Comparison of ENCODE assay signal across 21 cellular contexts in the genomic region with DNA sequence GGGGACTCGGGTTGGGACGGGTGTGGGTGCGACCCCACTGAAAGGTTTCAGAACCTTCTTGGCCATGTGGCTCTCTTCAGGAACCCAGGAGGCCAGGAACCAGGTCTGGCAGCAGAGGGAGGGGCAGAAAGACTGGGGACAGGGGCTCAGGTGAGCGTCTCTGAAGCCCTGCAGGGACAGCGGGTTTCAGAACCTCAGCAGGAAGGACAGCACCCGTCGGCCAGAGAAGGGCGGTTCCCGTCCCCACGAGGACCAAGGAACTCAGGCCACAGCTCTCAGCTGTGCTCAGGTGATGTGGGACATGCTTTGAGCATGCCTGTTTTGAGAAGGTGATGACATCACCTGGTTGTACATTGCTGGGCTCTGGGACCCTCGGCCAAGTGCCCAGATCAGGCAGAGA. TPM values are rescaled to one million over a fixed set of nuclear protein-coding genes. Genes with fewer than 3 reads are reported as not detected.
DNase-seq lines count a peak whose midpoint lies in the region; ATAC-seq, FAIRE-seq and TF ChIP-seq lines count a peak whose summit lies in the region.
"Had no signal": no experiment of that assay in that cellular context is flagged by ENCODE, and none has a peak within 500 bp of the region (broad histone marks: within the 10 kb centered on the region; RNA-seq: fewer than 3 reads in every experiment).

No MANE protein-coding gene starts in this region.

- DNase-seq in HepG2 (ENCODE audit: low spot score) = no peak
- no peak for DNase-seq in right lobe of liver
- DNase-seq in MV-4-11 (lab: John Stamatoyannopoulos, UW) = no peak
- no peak for DNase-seq in germinal center (ENCODE audit: low spot score)
- DNase-seq: ACHN; AML-193; Caco-2; CD4-positive, alpha-beta T cell; GM23248; HCEC 1CT; HFFc6; KBM-7 had no signal

- H3K36me3 ChIP-seq in HepG2 (replicated peaks in 1 of 2; ENCODE audit: control insufficient read depth in 1 of 2, insufficient read depth in 2 of 2, low read length in 2 of 2) = peaks cover 30 to 73% of the 10 kb centered on the region in 2 experiments
- H3K36me3 ChIP-seq in right lobe of liver = peaks cover 0 to 72% (median 33%) of the 10 kb centered on the region in 4 donors

- no peak overlapping the region for H3K4me3 Mint-ChIP-seq in dendritic cell treated with granulocyte-macrophage colony-stimulating factor and Interleukin-4, amounts not matched to agents 40 ng/mL and 50 ng/mL, for 4 days
- H3K4me3 Mint-ChIP-seq: CD4-positive, alpha-beta T cell; HFFc6 had no signal

- H3K9me3 ChIP-seq in HepG2 (ENCODE audit: low read length) (no peaks in the 10 kb centered on the region), right lobe of liver (no peaks in the 10 kb centered on the region)
- H3K9me3 ChIP-seq: Caco-2 had no signal

- no peak for FAIRE-seq in HepG2 (lab: Jason Lieb, UNC)
- FAIRE-seq: D721Med, G401.6, GM12891, GM19239, H54 had no signal

- TF ChIP-seq POLR2A in HepG2 (IDR thresholded peaks at IDR 0.05; ENCODE audit: insufficient read depth in 1 of 2, low read depth in 2 of 2, low read length in 2 of 2) = no peak
- no peak for TF ChIP-seq POLR2A in right lobe of liver (IDR thresholded peaks at IDR 0.05)

- no peak overlapping the region for H3K4me3 ChIP-seq in HepG2 (replicated peaks in 1 of 3; ENCODE audit: insufficient read depth in 1 of 3, low read depth in 2 of 3, low read length in 3 of 3)
- H3K4me3 ChIP-seq in right lobe of liver = no peak overlapping the region
- H3K4me3 ChIP-seq: GM23248 had no signal

- whole genome bisulfite sequencing in HepG2 (ENCODE audit: low lambda C conversion rate) = 98% methylated on average over 4 of the region's 11 CpGs
- WGBS in right lobe of liver (ENCODE audit: insufficient coverage, low coverage, low lambda C conversion rate, missing lambda C conversion rate) = no CpG with 5 or more reads among the region's 11 CpGs

- H3K36me3 Mint-ChIP-seq in dendritic cell treated with granulocyte-macrophage colony-stimulating factor and Interleukin-4, amounts not matched to agents 40 ng/mL and 50 ng/mL, for 4 days (ENCODE audit: low read depth) = peaks cover 92% of the 10 kb centered on the region

- H4K20me1 ChIP-seq in HepG2 (ENCODE audit: insufficient read depth, low read length) = no peaks in the 10 kb centered on the region

- peaks cover 18% of the 10 kb centered on the region for H3K4me1 Mint-ChIP-seq in dendritic cell treated with granulocyte-macrophage colony-stimulating factor and Interleukin-4, amounts not matched to agents 40 ng/mL and 50 ng/mL, for 4 days (ENCODE audit: low read depth)

- no peaks in the 10 kb centered on the region for H3K27me3 Mint-ChIP-seq in dendritic cell treated with granulocyte-macrophage colony-stimulating factor and Interleukin-4, amounts not matched to agents 40 ng/mL and 50 ng/mL, for 4 days
- H3K27me3 Mint-ChIP-seq: CD4-positive, alpha-beta T cell had no signal

- no peak overlapping the region for H2AFZ ChIP-seq in HepG2 (ENCODE audit: low read length)
- H2AFZ ChIP-seq: GM23248 had no signal

- H3K27me3 ChIP-seq in HepG2 (ENCODE audit: control insufficient read depth in 1 of 2, insufficient read depth in 2 of 2, low read length in 2 of 2) = no peaks in the 10 kb centered on the region
- H3K27me3 ChIP-seq in right lobe of liver = no peaks in the 10 kb centered on the region

- in situ Hi-C loops in HepG2 (cut with HindIII; ENCODE audit: extremely low pct_ligation_motif_present, low pct_unique_long_range_greater_than_20kb) = no loop called here

- H3K27ac ChIP-seq in HepG2 (ENCODE audit: extremely low read length, insufficient read depth, low read length) (no peak overlapping the region), right lobe of liver (no peak overlapping the region)
- H3K27ac ChIP-seq: C4-2B, GM23248 had no signal

- no peak for TF ChIP-seq RAD21 in HepG2 (CRISPR knock-in tag; IDR thresholded peaks at IDR 0.05)
- no peak for TF ChIP-seq RAD21 in Ishikawa (IDR thresholded peaks at IDR 0.05; ENCODE audit: low read depth)

- no peak overlapping the region for H3K4me2 ChIP-seq in HepG2 (ENCODE audit: low read depth, low read length)

- TF ChIP-seq EP300 in HepG2 (IDR thresholded peaks at IDR 0.05; ENCODE audit: low read depth in 2 of 2, low read length in 2 of 2) (no peak), HepG2 (CRISPR knock-in tag; IDR thresholded peaks at IDR 0.05; ENCODE audit: borderline replicate concordance) (no peak), Ishikawa (IDR thresholded peaks at IDR 0.05; ENCODE audit: borderline replicate concordance) (no peak)

- CTCF ChIA-PET in HepG2 (lab: Yijun Ruan, JAX; ENCODE audit: low intra/inter-chr PET ratio, low total read pairs) = no interaction called here

- H3K9ac ChIP-seq in HepG2 (ENCODE audit: insufficient read depth, low read depth, low read length) = no peak overlapping the region
- H3K9ac ChIP-seq: GM23248 had no signal

- no peaks in the 10 kb centered on the region for H3K4me1 ChIP-seq in HepG2 (ENCODE audit: insufficient read depth, low read length)
- H3K4me1 ChIP-seq in right lobe of liver = peaks cover 0 to 22% (median 8%) of the 10 kb centered on the region in 4 donors
- H3K4me1 ChIP-seq: Caco-2 had no signal

- TF ChIP-seq CTCF in HepG2 (CRISPR knock-in tag; IDR thresholded peaks at IDR 0.05) = no peak
- no peak for TF ChIP-seq CTCF in right lobe of liver (IDR thresholded peaks at IDR 0.05)

- no TSS peak for BruUV-seq in HepG2 (replicated peaks; lab: Mats Ljungman, UMichigan)

- H3K27ac Mint-ChIP-seq in dendritic cell treated with granulocyte-macrophage colony-stimulating factor and Interleukin-4, amounts not matched to agents 40 ng/mL and 50 ng/mL, for 4 days = peak overlapping the region; percentile 47
- H3K27ac Mint-ChIP-seq: CD4-positive, alpha-beta T cell; HFFc6 had no signal

- H3K79me2 ChIP-seq in HepG2 (ENCODE audit: insufficient read depth, low read length) = no peaks in the 10 kb centered on the region

- POLR2A ChIA-PET in HepG2 (lab: Yijun Ruan, JAX) = no interaction called here

- intact Hi-C loops in HepG2 (cut with micrococcal nuclease; ENCODE audit: unreplicated experiment) = no loop called here
- intact Hi-C loops in right lobe of liver (cut with DNase I) = no loop called here
- intact Hi-C loops in dendritic cell treated with granulocyte-macrophage colony-stimulating factor and Interleukin-4, amounts not matched to agents 40 ng/mL and 50 ng/mL, for 4 days (cut with micrococcal nuclease) = no loop called here

- ATAC-seq in HepG2 (no peak), right lobe of liver (no peak), HG03135 (IDR thresholded peaks at IDR 0.05; ENCODE audit: unreplicated experiment) (no peak)

- H3K9me3 Mint-ChIP-seq in dendritic cell treated with granulocyte-macrophage colony-stimulating factor and Interleukin-4, amounts not matched to agents 40 ng/mL and 50 ng/mL, for 4 days = no peaks in the 10 kb centered on the region
- H3K9me3 Mint-ChIP-seq: CD4-positive, alpha-beta T cell had no signal

TF ChIP-seq in HepG2, 621 proteins besides CTCF, POLR2A, EP300 and RAD21:
- TF ChIP-seq ATF7 (IDR thresholded peaks at IDR 0.05) = peak; percentile 66
- TF ChIP-seq ATF7 (CRISPR knock-in tag; IDR thresholded peaks at IDR 0.05) = no peak
- TF ChIP-seq MTA3 (CRISPR knock-in tag; IDR thresholded peaks at IDR 0.05) = no peak
- no peak for TF ChIP-seq ESRRA (CRISPR knock-in tag; IDR thresholded peaks at IDR 0.05; ENCODE audit: low read depth)
- no peak for TF ChIP-seq KDM1A (CRISPR knock-in tag; IDR thresholded peaks at IDR 0.05)

TF ChIP-seq in Ishikawa, 13 proteins besides CTCF, POLR2A, EP300 and RAD21 (continues in another document):
- TF ChIP-seq CEBPB (IDR thresholded peaks at IDR 0.05) = no peak

RNA-seq across cellular contexts. Expression of a gene that starts 25.7 kb away (rescaled TPM):
- total RNA-seq in HepG2 (2016; rRNA removed; fragmentation: Illumina TruSeq; extraction: Trizol) (7.4 and 14.0 TPM in 2 replicates), right lobe of liver (10 to 100 TPM; 38.9 to 65.2 (median 53.3) TPM)
- total RNA-seq in HepG2 (2016; cell fraction: cytosol; rRNA removed; fragmentation: Illumina TruSeq; extraction: Trizol; ENCODE audit: low read depth) = 9.5 and 12.5 TPM in 2 replicates
- 5.2 and 15.7 TPM in 2 replicates for total RNA-seq in HepG2 (2016; cell fraction: insoluble cytoplasmic fraction; rRNA removed; fragmentation: Illumina TruSeq; extraction: Trizol)
- 6.9 and 7.7 TPM in 2 replicates for total RNA-seq in HepG2 (2016; cell fraction: membrane; rRNA removed; fragmentation: Illumina TruSeq; extraction: Trizol)
- total RNA-seq in HepG2 (2016; cell fraction: nucleus; rRNA removed; fragmentation: Illumina TruSeq; extraction: Trizol) = 21.8 and 25.8 TPM in 2 replicates
- 18.5 and 25.6 TPM in 2 replicates for polyA plus RNA-seq in HepG2 (2011; rRNA removed)
- polyA plus RNA-seq in HepG2 (2011; cell fraction: cytosol; rRNA removed) = 11.8 and 15.1 TPM in 2 replicates
- polyA plus RNA-seq in HepG2 (2011; cell fraction: nucleus; rRNA removed) = 164 and 213 TPM in 2 replicates
- 28.2 and 30.9 TPM in 2 replicates for polyA plus RNA-seq in HepG2 (2012)
- polyA plus RNA-seq in HepG2 (2016; cell fraction: cytosol; fragmentation: Illumina TruSeq; extraction: Trizol; ENCODE audit: low read depth) = 1.4 and 1.6 TPM in 2 replicates
- 6.3 and 7.6 TPM in 2 replicates for polyA plus RNA-seq in HepG2 (2016; cell fraction: insoluble cytoplasmic fraction; fragmentation: Illumina TruSeq; extraction: Trizol; ENCODE audit: low read depth)
- polyA plus RNA-seq in HepG2 (2016; cell fraction: membrane; fragmentation: Illumina TruSeq; extraction: Trizol; ENCODE audit: low read depth) = 3.2 and 3.7 TPM in 2 replicates
- polyA plus RNA-seq in HepG2 (2016; cell fraction: nucleus; fragmentation: Illumina TruSeq; extraction: Trizol; ENCODE audit: insufficient read depth, low read depth) = 88.5 and 93.5 TPM in 2 replicates
- 6.3 and 47.1 TPM in 2 replicates for polyA minus RNA-seq in HepG2 (2011; rRNA and poly(A)+ RNA removed; ENCODE audit: low replicate concordance)
- polyA minus RNA-seq in HepG2 (2011; cell fraction: cytosol; rRNA and poly(A)+ RNA removed) = 14.7 and 16.2 TPM in 2 replicates
- polyA minus RNA-seq in HepG2 (2011; cell fraction: nucleus; rRNA and poly(A)+ RNA removed) = 40.3 and 44.4 TPM in 2 replicates
